In the genomic region with DNA sequence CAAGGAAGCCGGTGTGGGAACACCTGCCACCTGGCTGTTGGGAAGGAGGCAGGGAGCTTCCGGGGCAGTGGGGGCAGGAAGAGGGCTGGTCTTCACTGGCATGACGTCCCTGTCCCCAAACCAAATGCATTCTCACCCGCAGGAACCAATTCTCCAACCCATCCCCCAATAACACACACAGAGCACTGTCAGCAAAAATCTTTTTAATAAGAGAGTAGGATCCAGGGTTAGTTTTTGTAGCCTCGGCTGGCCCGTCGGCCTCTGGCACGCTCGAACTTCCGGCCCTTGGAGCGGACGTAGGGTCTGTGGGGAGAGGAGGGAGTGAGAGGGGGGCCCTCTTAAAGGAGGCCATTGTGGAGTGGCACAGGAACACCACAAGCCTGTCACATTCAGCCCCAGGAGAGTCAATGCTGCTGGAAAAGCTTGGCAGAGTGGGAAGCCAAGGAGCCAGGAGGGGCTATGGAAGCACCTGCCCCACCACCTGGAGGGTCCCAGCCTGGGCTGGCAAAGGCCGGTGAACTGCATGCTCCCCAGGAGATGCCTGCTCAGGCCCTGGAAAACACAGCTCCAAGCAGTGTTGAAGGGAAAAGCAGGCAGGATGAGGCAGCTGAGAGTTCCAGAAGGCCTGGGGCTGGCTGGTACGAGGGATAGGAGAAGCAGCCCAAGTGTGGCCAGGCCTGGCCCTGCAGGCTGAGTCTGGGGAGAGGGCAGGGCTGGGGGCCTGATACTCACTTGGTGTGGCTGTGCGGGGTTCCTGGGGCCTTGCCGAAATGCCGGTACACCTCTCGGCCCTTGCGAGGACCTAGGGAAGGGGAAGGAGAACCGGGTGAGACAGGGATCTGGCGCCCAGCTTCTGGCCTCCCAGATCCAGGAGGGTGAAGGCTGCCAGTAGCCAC, we compare ENCODE assay signal across 2 cellular contexts.
TF ChIP-seq lines count a peak whose summit lies in the region.

No MANE protein-coding gene starts in this region.

TF ChIP-seq in GM23338, 12 proteins besides CTCF, POLR2A, EP300 and RAD21:
- TF ChIP-seq, protein P1, sequence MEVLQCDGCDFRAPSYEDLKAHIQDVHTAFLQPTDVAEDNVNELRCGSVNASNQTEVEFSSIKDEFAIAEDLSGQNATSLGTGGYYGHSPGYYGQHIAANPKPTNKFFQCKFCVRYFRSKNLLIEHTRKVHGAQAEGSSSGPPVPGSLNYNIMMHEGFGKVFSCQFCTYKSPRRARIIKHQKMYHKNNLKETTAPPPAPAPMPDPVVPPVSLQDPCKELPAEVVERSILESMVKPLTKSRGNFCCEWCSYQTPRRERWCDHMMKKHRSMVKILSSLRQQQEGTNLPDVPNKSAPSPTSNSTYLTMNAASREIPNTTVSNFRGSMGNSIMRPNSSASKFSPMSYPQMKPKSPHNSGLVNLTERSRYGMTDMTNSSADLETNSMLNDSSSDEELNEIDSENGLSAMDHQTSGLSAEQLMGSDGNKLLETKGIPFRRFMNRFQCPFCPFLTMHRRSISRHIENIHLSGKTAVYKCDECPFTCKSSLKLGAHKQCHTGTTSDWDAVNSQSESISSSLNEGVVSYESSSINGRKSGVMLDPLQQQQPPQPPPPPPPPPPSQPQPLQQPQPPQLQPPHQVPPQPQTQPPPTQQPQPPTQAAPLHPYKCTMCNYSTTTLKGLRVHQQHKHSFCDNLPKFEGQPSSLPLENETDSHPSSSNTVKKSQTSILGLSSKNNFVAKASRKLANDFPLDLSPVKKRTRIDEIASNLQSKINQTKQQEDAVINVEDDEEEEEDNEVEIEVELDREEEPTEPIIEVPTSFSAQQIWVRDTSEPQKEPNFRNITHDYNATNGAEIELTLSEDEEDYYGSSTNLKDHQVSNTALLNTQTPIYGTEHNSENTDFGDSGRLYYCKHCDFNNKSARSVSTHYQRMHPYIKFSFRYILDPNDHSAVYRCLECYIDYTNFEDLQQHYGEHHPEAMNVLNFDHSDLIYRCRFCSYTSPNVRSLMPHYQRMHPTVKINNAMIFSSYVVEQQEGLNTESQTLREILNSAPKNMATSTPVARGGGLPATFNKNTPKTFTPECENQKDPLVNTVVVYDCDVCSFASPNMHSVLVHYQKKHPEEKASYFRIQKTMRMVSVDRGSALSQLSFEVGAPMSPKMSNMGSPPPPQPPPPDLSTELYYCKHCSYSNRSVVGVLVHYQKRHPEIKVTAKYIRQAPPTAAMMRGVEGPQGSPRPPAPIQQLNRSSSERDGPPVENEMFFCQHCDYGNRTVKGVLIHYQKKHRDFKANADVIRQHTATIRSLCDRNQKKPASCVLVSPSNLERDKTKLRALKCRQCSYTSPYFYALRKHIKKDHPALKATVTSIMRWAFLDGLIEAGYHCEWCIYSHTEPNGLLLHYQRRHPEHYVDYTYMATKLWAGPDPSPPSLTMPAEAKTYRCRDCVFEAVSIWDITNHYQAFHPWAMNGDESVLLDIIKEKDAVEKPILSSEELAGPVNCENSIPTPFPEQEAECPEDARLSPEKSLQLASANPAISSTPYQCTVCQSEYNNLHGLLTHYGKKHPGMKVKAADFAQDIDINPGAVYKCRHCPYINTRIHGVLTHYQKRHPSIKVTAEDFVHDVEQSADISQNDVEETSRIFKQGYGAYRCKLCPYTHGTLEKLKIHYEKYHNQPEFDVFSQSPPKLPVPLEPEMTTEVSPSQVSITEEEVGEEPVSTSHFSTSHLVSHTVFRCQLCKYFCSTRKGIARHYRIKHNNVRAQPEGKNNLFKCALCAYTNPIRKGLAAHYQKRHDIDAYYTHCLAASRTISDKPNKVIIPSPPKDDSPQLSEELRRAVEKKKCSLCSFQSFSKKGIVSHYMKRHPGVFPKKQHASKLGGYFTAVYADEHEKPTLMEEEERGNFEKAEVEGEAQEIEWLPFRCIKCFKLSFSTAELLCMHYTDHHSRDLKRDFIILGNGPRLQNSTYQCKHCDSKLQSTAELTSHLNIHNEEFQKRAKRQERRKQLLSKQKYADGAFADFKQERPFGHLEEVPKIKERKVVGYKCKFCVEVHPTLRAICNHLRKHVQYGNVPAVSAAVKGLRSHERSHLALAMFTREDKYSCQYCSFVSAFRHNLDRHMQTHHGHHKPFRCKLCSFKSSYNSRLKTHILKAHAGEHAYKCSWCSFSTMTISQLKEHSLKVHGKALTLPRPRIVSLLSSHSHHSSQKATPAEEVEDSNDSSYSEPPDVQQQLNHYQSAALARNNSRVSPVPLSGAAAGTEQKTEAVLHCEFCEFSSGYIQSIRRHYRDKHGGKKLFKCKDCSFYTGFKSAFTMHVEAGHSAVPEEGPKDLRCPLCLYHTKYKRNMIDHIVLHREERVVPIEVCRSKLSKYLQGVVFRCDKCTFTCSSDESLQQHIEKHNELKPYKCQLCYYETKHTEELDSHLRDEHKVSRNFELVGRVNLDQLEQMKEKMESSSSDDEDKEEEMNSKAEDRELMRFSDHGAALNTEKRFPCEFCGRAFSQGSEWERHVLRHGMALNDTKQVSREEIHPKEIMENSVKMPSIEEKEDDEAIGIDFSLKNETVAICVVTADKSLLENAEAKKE (CRISPR knock-in tag; IDR thresholded peaks at IDR 0.05) = no peak
- no peak for TF ChIP-seq ZNF114 (CRISPR knock-in tag; IDR thresholded peaks at IDR 0.05)
- TF ChIP-seq CREB1 (CRISPR knock-in tag; IDR thresholded peaks at IDR 0.05; ENCODE audit: low read depth) = peak; percentile 57; the same call in 1 of the 2 replicates
- no peak for TF ChIP-seq ZNF331 (CRISPR knock-in tag; IDR thresholded peaks at IDR 0.05; ENCODE audit: low read depth)
- TF ChIP-seq POLR2AphosphoS5 (IDR thresholded peaks at IDR 0.05; ENCODE audit: low read depth) = no peak
- no peak for TF ChIP-seq STAT1 (IDR thresholded peaks at IDR 0.05; ENCODE audit: unreplicated experiment)
TF ChIP-seq in GM23338: peak in this region for 1.

TF ChIP-seq in H1, 55 proteins besides CTCF, POLR2A, EP300 and RAD21:
- TF ChIP-seq MAX (IDR thresholded peaks at IDR 0.05) = peak; percentile 49; the same call in 1 of the 2 replicates
- TF ChIP-seq TCF12 (IDR thresholded peaks at IDR 0.05; ENCODE audit: low read depth, low read length) = peak; percentile 65; the same call in 1 of the 2 replicates
- TF ChIP-seq, protein P2, sequence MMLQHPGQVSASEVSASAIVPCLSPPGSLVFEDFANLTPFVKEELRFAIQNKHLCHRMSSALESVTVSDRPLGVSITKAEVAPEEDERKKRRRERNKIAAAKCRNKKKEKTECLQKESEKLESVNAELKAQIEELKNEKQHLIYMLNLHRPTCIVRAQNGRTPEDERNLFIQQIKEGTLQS (IDR thresholded peaks at IDR 0.05; ENCODE audit: insufficient read depth, low read depth, low read length) = no peak
- peak; percentile 19; the same call in 1 of the 2 replicates for TF ChIP-seq GABPA (IDR thresholded peaks at IDR 0.05; ENCODE audit: borderline replicate concordance, insufficient read depth, low read length)
- TF ChIP-seq SIN3A (conservative IDR thresholded peaks at IDR 0.05 in 1 of 2, IDR thresholded peaks at IDR 0.05 in 1 of 2; ENCODE audit: low read depth in 1 of 2, low read length in 2 of 2) = 0 out of 4 replicates have a peak, but pooled peaks of 1 of the 2 experiments have one; percentile 22
- TF ChIP-seq CREB1 (IDR thresholded peaks at IDR 0.05) = peak; percentile 47; the same call in 1 of the 2 replicates
- peak; percentile 42; the same call in 1 of the 2 replicates for TF ChIP-seq MAFK (IDR thresholded peaks at IDR 0.05; ENCODE audit: low read depth, low read length)
- no peak for TF ChIP-seq NANOG (IDR thresholded peaks at IDR 0.05; ENCODE audit: insufficient read depth, low read depth, low read length, poor library complexity, severe bottlenecking)
- no peak for TF ChIP-seq SAP30 (IDR thresholded peaks at IDR 0.05; ENCODE audit: insufficient read depth, insufficient replicate concordance, low read length)
- TF ChIP-seq RNF2 (IDR thresholded peaks at IDR 0.05; ENCODE audit: borderline replicate concordance, low read depth, low read length, missing control alignments, poor library complexity, severe bottlenecking) = no peak
